ENCODE assay signal across 8 cellular contexts in the genomic region with DNA sequence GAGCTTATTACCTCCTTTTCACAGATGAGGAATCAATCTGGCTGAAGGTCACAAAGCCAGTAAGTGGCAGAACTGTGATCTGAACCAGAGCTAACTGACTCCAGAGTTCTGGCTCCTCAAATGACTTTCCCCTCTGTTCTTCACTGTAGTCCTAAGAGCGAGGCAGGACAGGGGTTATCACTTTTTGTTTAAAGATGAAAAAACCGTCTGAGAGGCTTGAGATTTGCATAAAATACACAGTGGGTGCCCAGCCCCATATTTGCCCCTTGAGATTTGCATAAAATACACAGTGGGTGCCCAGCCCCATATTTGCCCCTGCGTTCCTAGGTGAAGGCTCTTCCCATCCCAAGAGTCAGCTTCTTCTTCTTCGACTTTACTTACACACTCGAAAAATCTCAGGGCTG. TPM values are rescaled to one million over a fixed set of nuclear protein-coding genes. Genes with fewer than 3 reads are reported as not detected.
DNase-seq lines count a peak whose midpoint lies in the region; ATAC-seq and TF ChIP-seq lines count a peak whose summit lies in the region.

No MANE protein-coding gene starts in this region.

- peaks cover 5 to 42% (median 27%) of the 10 kb centered on the region in 11 experiments; a peak in 20 of 22 replicates for H3K36me3 ChIP-seq in BLaER1 treated with 17β-estradiol and CSF1 and Interleukin-3, amounts not matched to agents 10 nM and 100 nM
- H3K36me3 ChIP-seq in brain microvascular endothelial cell (replicated peaks) (no peaks in the 10 kb centered on the region), tibial nerve (no peaks in the 10 kb centered on the region)

- TF ChIP-seq CTCF in brain microvascular endothelial cell (IDR thresholded peaks at IDR 0.05; ENCODE audit: low read depth, low read length, missing control alignments) (no peak), lower leg skin (IDR thresholded peaks at IDR 0.05) (no peak), tibial nerve (IDR thresholded peaks at IDR 0.05) (no peak)

- no peak for DNase-seq in brain microvascular endothelial cell
- no peak for DNase-seq in lower leg skin (ENCODE audit: low spot score in 2 of 2)
- no peak for DNase-seq in tibial nerve (ENCODE audit: low spot score in 2 of 2)
- no peak for DNase-seq in posterior vena cava (ENCODE audit: low spot score)
- no peak for DNase-seq in NCI-H128 (lab: John Stamatoyannopoulos, UW; ENCODE audit: unreplicated experiment)

- no peak for TF ChIP-seq EP300 in tibial nerve (IDR thresholded peaks at IDR 0.05)

- 11% methylated on average over 5 of the region's 5 CpGs for WGBS in lower leg skin, 2 donors
- WGBS in tibial nerve, 2 donors: 1 to 2% methylated on average over 5 of the region's 5 CpGs

- peak overlapping the region; percentile 72 to 87 (median 82) for H3K9ac ChIP-seq in BLaER1 treated with 17β-estradiol and CSF1 and Interleukin-3, amounts not matched to agents 10 nM and 100 nM

- peak; percentile 61 for ATAC-seq in GM19455 (IDR thresholded peaks at IDR 0.05; ENCODE audit: unreplicated experiment)
- peak; percentile 35 for ATAC-seq in HG03565 (IDR thresholded peaks at IDR 0.05; ENCODE audit: unreplicated experiment)

- peak overlapping the region; percentile 83 to 99 (median 96) for H3K4me2 ChIP-seq in BLaER1 treated with 17β-estradiol and CSF1 and Interleukin-3, amounts not matched to agents 10 nM and 100 nM

- H4K20me1 ChIP-seq in BLaER1 treated with 17β-estradiol and CSF1 and Interleukin-3, amounts not matched to agents 10 nM and 100 nM: peaks cover 0 to 86% (median 59%) of the 10 kb centered on the region in 11 experiments; a peak in 18 of 22 replicates

- intact Hi-C loops in lower leg skin (cut with DNase I; ENCODE audit: low total_unique reads) (no loop called here), posterior vena cava (cut with DNase I) (no loop called here)

- H3K4me1 ChIP-seq in BLaER1 treated with 17β-estradiol and CSF1 and Interleukin-3, amounts not matched to agents 10 nM and 100 nM: peaks cover 17 to 34% (median 26%) of the 10 kb centered on the region in 10 experiments
- peaks cover 0 to 35% (median 11%) of the 10 kb centered on the region in 4 donors for H3K4me1 ChIP-seq in tibial nerve

- H3K27ac ChIP-seq in BLaER1 treated with 17β-estradiol and CSF1 and Interleukin-3, amounts not matched to agents 10 nM and 100 nM: peak overlapping the region; percentile 49 to 83 (median 70); a peak in 18 of 22 replicates
- peak overlapping the region; percentile 55 for H3K27ac ChIP-seq in brain microvascular endothelial cell
- H3K27ac ChIP-seq in tibial nerve: peak overlapping the region; percentile 41 to 91 (median 88)

- in situ Hi-C loops in brain microvascular endothelial cell (cut with HindIII; ENCODE audit: low pct_ligation_motif_present, low sequenced_read_pairs): loop anchor here (25.0 kb wide), 1 partner anchor 88 kb away; a partner anchor contains a TSS

- H3K4me3 ChIP-seq in BLaER1 treated with 17β-estradiol and CSF1 and Interleukin-3, amounts not matched to agents 10 nM and 100 nM: peak overlapping the region; percentile 70 to 83 (median 73)
- H3K4me3 ChIP-seq in brain microvascular endothelial cell (ENCODE audit: low read depth, low read length) (peak overlapping the region; percentile 81), lower leg skin (ENCODE audit: low read depth, poor library complexity, severe bottlenecking) (peak overlapping the region; percentile 57), tibial nerve (peak overlapping the region; percentile 66 to 87 (median 76))

- peaks cover 0 to 4% (median 0%) of the 10 kb centered on the region in 11 experiments; a peak in 4 of 22 replicates for H3K27me3 ChIP-seq in BLaER1 treated with 17β-estradiol and CSF1 and Interleukin-3, amounts not matched to agents 10 nM and 100 nM
- no peaks in the 10 kb centered on the region for H3K27me3 ChIP-seq in brain microvascular endothelial cell (replicated peaks)
- no peaks in the 10 kb centered on the region for H3K27me3 ChIP-seq in tibial nerve

- H3K9me3 ChIP-seq in BLaER1 treated with 17β-estradiol and CSF1 and Interleukin-3, amounts not matched to agents 10 nM and 100 nM (replicated peaks in 1 of 11): no peaks in the 10 kb centered on the region
- no peaks in the 10 kb centered on the region for H3K9me3 ChIP-seq in tibial nerve

- TF ChIP-seq POLR2A in lower leg skin (IDR thresholded peaks at IDR 0.05) (no peak), tibial nerve (IDR thresholded peaks at IDR 0.05) (no peak)

RNA-seq across cellular contexts. Expression of a gene that starts 0.7 kb away (rescaled TPM):
- 1 to 10 TPM; 2.4 to 5.5 (median 3.7) TPM for total RNA-seq in lower leg skin
- total RNA-seq in tibial nerve: 10 to 100 TPM in 2 of 4 donors, 1 to 10 TPM in 2; 5.7 to 11.4 (median 9.2) TPM
- 1 to 10 TPM; 5.4 to 6.1 TPM for total RNA-seq in posterior vena cava

RNA-seq across cellular contexts. Expression of a gene that starts 16.9 kb away (rescaled TPM):
- 10 to 100 TPM; 50.4 to 79.1 (median 67.1) TPM for total RNA-seq in lower leg skin
- total RNA-seq in tibial nerve: 10 to 100 TPM; 21.0 to 81.1 (median 63.7) TPM
- 10 to 100 TPM; 55.9 to 62.9 TPM for total RNA-seq in posterior vena cava
